In genomic region chr4:36165256-36166005, GRCh38 we compare ENCODE assay signal across 1 cellular context.
TF ChIP-seq lines count a peak whose summit lies in the region.

No MANE protein-coding gene starts in this region.

TF ChIP-seq in IMR-90, 13 proteins besides CTCF, POLR2A, EP300 and RAD21 (continued from another document):
- TF ChIP-seq RFX5 (IDR thresholded peaks at IDR 0.05; ENCODE audit: low read depth, low read length) (no peak), CEBPB (IDR thresholded peaks at IDR 0.05; ENCODE audit: low read depth, low read length) (no peak)
